ENCODE assay signal across 8 cellular contexts in the genomic region with DNA sequence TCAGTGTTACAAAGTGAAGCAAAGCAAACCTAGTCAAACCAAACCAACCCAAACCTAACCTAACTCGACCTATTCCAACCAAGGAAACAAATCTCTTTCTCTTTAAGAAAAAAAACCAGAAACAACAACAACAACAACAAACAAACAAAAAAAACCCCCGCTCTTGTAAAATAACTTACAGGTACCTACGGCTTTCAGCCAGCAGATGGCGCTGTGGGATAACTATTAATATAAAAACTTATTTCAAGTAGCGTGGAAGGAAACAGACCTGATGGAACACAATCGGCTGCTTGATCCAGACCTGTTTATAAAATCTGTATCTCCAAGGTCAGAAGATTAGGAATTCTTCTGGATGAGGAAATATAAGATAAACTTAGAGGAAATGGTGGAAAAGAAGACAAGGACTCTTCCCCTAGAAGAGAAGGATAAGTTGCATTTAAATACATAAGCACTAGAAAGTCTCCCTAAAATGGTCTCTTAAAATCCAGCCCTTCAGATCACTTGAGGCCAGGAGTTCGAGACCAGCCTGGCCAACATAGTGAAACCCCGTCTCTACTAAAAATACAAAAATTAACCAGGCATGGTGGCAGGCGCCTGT. TPM values are rescaled to one million over a fixed set of nuclear protein-coding genes. Genes with fewer than 3 reads are reported as not detected.
DNase-seq lines count a peak whose midpoint lies in the region; ATAC-seq lines count a peak whose summit lies in the region.

No MANE protein-coding gene starts in this region.

- no peaks in the 10 kb centered on the region for H3K36me3 Mint-ChIP-seq in activated CD4-positive, alpha-beta memory T cell treated with anti-CD3 and anti-CD28 coated beads, Interleukin-2, amount 10 ng/mL, durations not matched to agents 7 days and 5 days (ENCODE audit: low read depth)

- no peak overlapping the region for H2BK120ac ChIP-seq in mesendoderm (ENCODE audit: low read depth, low read length)

- H3K27me3 Mint-ChIP-seq in activated CD4-positive, alpha-beta memory T cell treated with anti-CD3 and anti-CD28 coated beads, Interleukin-2, amount 10 ng/mL, durations not matched to agents 7 days and 5 days, result no peaks in the 10 kb centered on the region

- H2BK5ac ChIP-seq in mesendoderm (ENCODE audit: low read length), result no peak overlapping the region

- in situ Hi-C loops in ACHN (cut with HindIII; ENCODE audit: low pct_ligation_motif_present, low pct_unique_long_range_greater_than_20kb, low sequenced_read_pairs), result no loop called here

- no peaks in the 10 kb centered on the region for H3K4me1 ChIP-seq in mesendoderm (ENCODE audit: control insufficient read depth, low read depth, low read length)

- H4K8ac ChIP-seq in mesendoderm (ENCODE audit: low read depth, low read length), result no peak overlapping the region

- WGBS in mesendoderm (ENCODE audit: extremely low coverage, insufficient coverage, low lambda C conversion rate), result no CpG with 5 or more reads among the region's 9 CpGs

- H3K27ac ChIP-seq in mesendoderm (ENCODE audit: low read depth, low read length), result no peak overlapping the region

- no peak overlapping the region for H3K4me3 Mint-ChIP-seq in activated CD4-positive, alpha-beta memory T cell treated with anti-CD3 and anti-CD28 coated beads, Interleukin-2, amount 10 ng/mL, durations not matched to agents 7 days and 5 days

- no peak overlapping the region for H4K5ac ChIP-seq in mesendoderm (ENCODE audit: low read length)

- no peak overlapping the region for H3K9ac ChIP-seq in mesendoderm (ENCODE audit: low read length)

- H2BK15ac ChIP-seq in mesendoderm (replicated peaks; ENCODE audit: low read depth), result no peak overlapping the region

- no peak for ATAC-seq in GM21367 (IDR thresholded peaks at IDR 0.05; ENCODE audit: unreplicated experiment)

- H3K4me1 Mint-ChIP-seq in activated CD4-positive, alpha-beta memory T cell treated with anti-CD3 and anti-CD28 coated beads, Interleukin-2, amount 10 ng/mL, durations not matched to agents 7 days and 5 days, result no peaks in the 10 kb centered on the region

- H3K27ac Mint-ChIP-seq in activated CD4-positive, alpha-beta memory T cell treated with anti-CD3 and anti-CD28 coated beads, Interleukin-2, amount 10 ng/mL, durations not matched to agents 7 days and 5 days, result no peak overlapping the region

- H3K9me3 Mint-ChIP-seq in activated CD4-positive, alpha-beta memory T cell treated with anti-CD3 and anti-CD28 coated beads, Interleukin-2, amount 10 ng/mL, durations not matched to agents 7 days and 5 days, result no peaks in the 10 kb centered on the region

- H3K18ac ChIP-seq in mesendoderm (ENCODE audit: low read length), result no peak overlapping the region

- POLR2A ChIA-PET in activated CD4-positive, alpha-beta memory T cell treated with anti-CD3 and anti-CD28 coated beads, Interleukin-2, amount 10 ng/mL, durations not matched to agents 7 days and 5 days (lab: Charles Lee), result no interaction called here

- H3K23ac ChIP-seq in mesendoderm (ENCODE audit: low read length), result no peak overlapping the region

- H3K4me3 ChIP-seq in mesendoderm (ENCODE audit: low read length), result no peak overlapping the region

- CTCF ChIA-PET in activated CD4-positive, alpha-beta memory T cell treated with anti-CD3 and anti-CD28 coated beads, Interleukin-2, amount 10 ng/mL, durations not matched to agents 7 days and 5 days (lab: Charles Lee), result no interaction called here

- no peaks in the 10 kb centered on the region for H3K36me3 ChIP-seq in mesendoderm (ENCODE audit: control insufficient read depth, insufficient read depth, low read length)

- H2AK5ac ChIP-seq in mesendoderm (ENCODE audit: low read length), result no peak overlapping the region

- no peak overlapping the region for H3K56ac ChIP-seq in mesendoderm (ENCODE audit: low read length)

- DNase-seq in ACHN, result peak; percentile 44
- DNase-seq in GM19240 (ENCODE audit: insufficient read length, low spot score), result peak; percentile 18
- DNase-seq in NCI-H510A (lab: John Stamatoyannopoulos, UW), result peak; percentile 18
- DNase-seq in activated CD4-positive, alpha-beta memory T cell treated with anti-CD3 and anti-CD28 coated beads, Interleukin-2, amount 10 ng/mL, durations not matched to agents 7 days and 5 days, result peak; percentile 56
- peak; percentile 74 for DNase-seq in effector CD4-positive, alpha-beta T cell
- DNase-seq in mesendoderm, result peak; percentile 46
- peak; percentile 46 to 47 for DNase-seq in stimulated activated CD8-positive, alpha-beta memory T cell treated with anti-CD3 and anti-CD28 coated beads, Interleukin-4, amount 100 ng/mL, for 1 hour (ENCODE audit: low read depth in 2 of 2, low spot score in 1 of 2)

- H3K79me2 ChIP-seq in mesendoderm (ENCODE audit: control insufficient read depth, insufficient read depth, low read length), result no peaks in the 10 kb centered on the region

- H3K27me3 ChIP-seq in mesendoderm (ENCODE audit: insufficient read depth, low read length, poor library complexity), result no peaks in the 10 kb centered on the region

- no peaks in the 10 kb centered on the region for H3K79me1 ChIP-seq in mesendoderm (ENCODE audit: low read length)

- no peak overlapping the region for H3K4ac ChIP-seq in mesendoderm (ENCODE audit: low read depth, low read length)

- H3K4me2 ChIP-seq in mesendoderm (ENCODE audit: low read length), result no peak overlapping the region

RNA-seq across cellular contexts. Expression of a gene that starts 34.4 kb away (rescaled TPM):
- 1 to 10 TPM; 1.7 to 2.0 TPM for total RNA-seq in activated CD4-positive, alpha-beta memory T cell treated with anti-CD3 and anti-CD28 coated beads, Interleukin-2, amount 10 ng/mL, durations not matched to agents 7 days and 5 days
- polyA plus RNA-seq in mesendoderm (2013, experiment 1 of 2), result 4.6 TPM
- 4.9 TPM for polyA plus RNA-seq in mesendoderm (2013, experiment 2 of 2)

RNA-seq across cellular contexts. Expression of a gene that starts 36.6 kb away (rescaled TPM):
- total RNA-seq in activated CD4-positive, alpha-beta memory T cell treated with anti-CD3 and anti-CD28 coated beads, Interleukin-2, amount 10 ng/mL, durations not matched to agents 7 days and 5 days, result 1 to 10 TPM; 2.2 to 2.5 TPM
- 9.7 TPM for polyA plus RNA-seq in mesendoderm (2013, experiment 1 of 2)
- 9.5 TPM for polyA plus RNA-seq in mesendoderm (2013, experiment 2 of 2)

Comparison
In these comparisons a context has a peak if more than half of its experiments do, and no peak if none do; other contexts are left out.
1. DNase-seq: peak in every context shown above with its lines; median percentile 74 in effector CD4-positive, alpha-beta T cell; 56 in activated CD4-positive, alpha-beta memory T cell treated with anti-CD3 and anti-CD28 coated beads, Interleukin-2, amount 10 ng/mL, durations not matched to agents 7 days and 5 days; 46 in stimulated activated CD8-positive, alpha-beta memory T cell treated with anti-CD3 and anti-CD28 coated beads, Interleukin-4, amount 100 ng/mL, for 1 hour; 46 in mesendoderm; 44 in ACHN; 18 in GM19240; 18 in NCI-H510A.